Comparison of ENCODE assay signal across 8 cellular contexts in the genomic region with DNA sequence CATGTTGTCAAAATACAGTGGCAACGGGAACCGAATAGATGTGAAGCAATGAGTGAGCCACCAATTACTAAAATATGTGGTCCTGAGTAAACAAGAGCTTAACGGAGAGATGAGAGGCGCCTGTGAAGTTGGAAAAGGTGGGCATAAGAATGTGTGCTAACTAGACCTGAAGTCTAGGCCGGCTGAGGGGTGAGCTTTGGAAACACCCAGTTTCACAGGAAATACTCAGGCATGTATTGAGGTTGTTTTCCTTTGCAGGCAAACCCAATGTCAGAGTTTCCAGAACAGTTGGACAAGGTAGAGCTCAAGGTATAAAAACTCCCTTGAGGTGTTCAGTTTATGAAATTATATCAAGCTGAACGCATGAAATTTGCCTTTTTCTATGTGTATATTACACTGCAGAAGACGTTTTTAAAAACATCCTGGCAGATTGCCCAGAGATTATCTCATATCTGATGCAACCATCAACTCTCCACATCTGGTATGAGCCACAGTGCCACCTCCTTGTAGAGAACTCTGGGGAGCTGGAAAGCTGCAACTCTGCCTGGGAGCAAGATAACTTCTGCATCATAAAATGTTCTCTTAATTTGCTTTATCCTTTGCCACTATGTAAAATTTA. TPM values are rescaled to one million over a fixed set of nuclear protein-coding genes. Genes with fewer than 3 reads are reported as not detected.
DNase-seq lines count a peak whose midpoint lies in the region; TF ChIP-seq lines count a peak whose summit lies in the region.

No MANE protein-coding gene starts in this region.

- DNase-seq in activated CD4-positive, alpha-beta T cell treated with anti-CD3 and anti-CD28 coated beads for 48 hours: peak; percentile 15
- no peak for DNase-seq in activated CD4-positive, alpha-beta T cell treated with anti-CD3 and anti-CD28 coated beads, Interleukin-2, amount 50 U/mL, for 1 hour
- DNase-seq in NCI-H1694 treated with DMSO at 0.1 percent for 48 hours (lab: John Stamatoyannopoulos, UW): peak; percentile 51
- no peak for DNase-seq in right atrium auricular region (ENCODE audit: low spot score)
- no peak for DNase-seq in activated T-cell treated with anti-CD3 and anti-CD28 coated beads, Interleukin-2, amount 50 U/mL, for 48 hours
- DNase-seq in NCI-H128 (lab: John Stamatoyannopoulos, UW; ENCODE audit: unreplicated experiment): no peak

- no peak overlapping the region for H3K27ac ChIP-seq in right atrium auricular region

- no peaks in the 10 kb centered on the region for H3K27me3 ChIP-seq in right atrium auricular region

- TF ChIP-seq CTCF in nephron (IDR thresholded peaks at IDR 0.05; ENCODE audit: unreplicated experiment in 3 of 3) (no peak), right atrium auricular region (IDR thresholded peaks at IDR 0.05) (no peak)

- H3K27ac Mint-ChIP-seq in activated naive CD8-positive, alpha-beta T cell: peak overlapping the region; percentile 4
- peak overlapping the region; percentile 6 to 15 (median 13) for H3K27ac Mint-ChIP-seq in nephron

- H3K4me3 Mint-ChIP-seq in activated naive CD8-positive, alpha-beta T cell: no peak overlapping the region
- no peak overlapping the region for H3K4me3 Mint-ChIP-seq in nephron

- H3K36me3 Mint-ChIP-seq in activated naive CD8-positive, alpha-beta T cell: no peaks in the 10 kb centered on the region
- H3K36me3 Mint-ChIP-seq in nephron (ENCODE audit: low read depth): no peaks in the 10 kb centered on the region

- no peaks in the 10 kb centered on the region for H3K9me3 ChIP-seq in right atrium auricular region

- H3K27me3 Mint-ChIP-seq in activated naive CD8-positive, alpha-beta T cell: no peaks in the 10 kb centered on the region
- no peaks in the 10 kb centered on the region for H3K27me3 Mint-ChIP-seq in nephron (ENCODE audit: low read depth)

- peaks cover 24% of the 10 kb centered on the region for H3K4me1 Mint-ChIP-seq in activated naive CD8-positive, alpha-beta T cell (ENCODE audit: low read depth)
- H3K4me1 Mint-ChIP-seq in nephron: peaks cover 14% of the 10 kb centered on the region

- H3K36me3 ChIP-seq in right atrium auricular region: no peaks in the 10 kb centered on the region

- H3K9me3 Mint-ChIP-seq in activated naive CD8-positive, alpha-beta T cell (ENCODE audit: low read depth): no peaks in the 10 kb centered on the region
- no peaks in the 10 kb centered on the region for H3K9me3 Mint-ChIP-seq in nephron

- H3K4me1 ChIP-seq in right atrium auricular region: peaks cover 0 to 11% of the 10 kb centered on the region in 2 donors

- no peak overlapping the region for H3K4me3 ChIP-seq in right atrium auricular region

RNA-seq across cellular contexts. Expression of gene WDSUB1, which starts 3.9 kb away (rescaled TPM):
- 1 to 10 TPM; 3.2 to 4.7 TPM for total RNA-seq in right atrium auricular region

Comparison
In these comparisons a context has a peak if more than half of its experiments do, and no peak if none do; other contexts are left out.
1. DNase-seq: peak in activated CD4-positive, alpha-beta T cell treated with anti-CD3 and anti-CD28 coated beads for 48 hours (single experiment) and NCI-H1694 treated with DMSO at 0.1 percent for 48 hours (single experiment); none in activated CD4-positive, alpha-beta T cell treated with anti-CD3 and anti-CD28 coated beads, Interleukin-2, amount 50 U/mL, for 1 hour (single experiment), right atrium auricular region (single experiment), activated T-cell treated with anti-CD3 and anti-CD28 coated beads, Interleukin-2, amount 50 U/mL, for 48 hours (0 of 2) and NCI-H128 (single experiment).